Comparison of ENCODE assay signal across 7 cellular contexts in the genomic region with DNA sequence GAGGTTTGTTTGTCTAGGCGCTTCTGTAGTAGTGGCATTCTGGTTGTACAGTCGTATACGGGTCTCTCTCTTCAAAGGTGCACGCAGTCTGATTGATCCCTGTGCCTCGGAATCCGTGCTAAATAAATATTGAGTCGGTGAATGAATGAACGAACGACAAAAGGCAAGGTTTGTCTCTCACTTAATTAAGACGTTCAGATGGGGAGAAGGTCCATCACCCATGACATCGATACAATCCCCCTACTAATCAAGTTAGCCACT. TPM values are rescaled to one million over a fixed set of nuclear protein-coding genes. Genes with fewer than 3 reads are reported as not detected.
DNase-seq lines count a peak whose midpoint lies in the region; ATAC-seq and TF ChIP-seq lines count a peak whose summit lies in the region.

No MANE protein-coding gene starts in this region.

- H3K4me1 ChIP-seq in muscle layer of duodenum (ENCODE audit: control insufficient read depth in 1 of 2, insufficient read depth in 2 of 2, low read length in 2 of 2): peaks cover 7 to 27% of the 10 kb centered on the region in 2 donors

- no peak for TF ChIP-seq CTCF in brain (conservative IDR thresholded peaks at IDR 0.05)

- peaks cover 29% of the 10 kb centered on the region for H3K4me1 Mint-ChIP-seq in brain

- H3K27me3 Mint-ChIP-seq in brain: peaks cover 34% of the 10 kb centered on the region

- peak overlapping the region; percentile 45 to 89 (median 87) for H3K27ac Mint-ChIP-seq in brain

- H3K27me3 ChIP-seq in muscle layer of duodenum (ENCODE audit: low read depth, low read length): no peaks in the 10 kb centered on the region

- peaks cover 0 to 3% (median 0%) of the 10 kb centered on the region in 5 experiments for H3K9me3 Mint-ChIP-seq in brain

- H3K27ac ChIP-seq in muscle layer of duodenum (ENCODE audit: low read length): peak overlapping the region; percentile 58

- peak overlapping the region; percentile 90 to 97 (median 95) for H3K4me3 Mint-ChIP-seq in brain

- DNase-seq in activated effector memory CD4-positive, alpha-beta T cell treated with anti-CD3 and anti-CD28 coated beads, Interleukin-2, amount 50 U/mL, for 16 hours: no peak
- DNase-seq in SKM-1 (lab: John Stamatoyannopoulos, UW; ENCODE audit: unreplicated experiment): no peak

- ATAC-seq in GM18870 (IDR thresholded peaks at IDR 0.05; ENCODE audit: unreplicated experiment) (peak; percentile 9), HG03457 (IDR thresholded peaks at IDR 0.05; ENCODE audit: unreplicated experiment) (peak; percentile 1), HG03280 (IDR thresholded peaks at IDR 0.05; ENCODE audit: unreplicated experiment) (no peak)

- peak overlapping the region; percentile 79 to 100 for H3K4me3 ChIP-seq in muscle layer of duodenum (ENCODE audit: low read depth in 1 of 2, low read length in 2 of 2)

- peaks cover 7% of the 10 kb centered on the region for H3K36me3 Mint-ChIP-seq in brain

- H3K9me3 ChIP-seq in muscle layer of duodenum (ENCODE audit: control insufficient read depth in 1 of 2, low read length in 2 of 2): no peaks in the 10 kb centered on the region

- peaks cover 0 to 7% of the 10 kb centered on the region in 2 donors for H3K36me3 ChIP-seq in muscle layer of duodenum (ENCODE audit: control insufficient read depth in 1 of 2, insufficient read depth in 2 of 2, low read length in 2 of 2)

RNA-seq across cellular contexts. Expression of a gene that starts 0.5 kb away (rescaled TPM):
- 2.5 TPM for polyA plus RNA-seq in brain (ENCODE audit: insufficient read depth, low read depth, low replicate concordance)
